1 cellular context compared by ENCODE assay signal in the genomic region with DNA sequence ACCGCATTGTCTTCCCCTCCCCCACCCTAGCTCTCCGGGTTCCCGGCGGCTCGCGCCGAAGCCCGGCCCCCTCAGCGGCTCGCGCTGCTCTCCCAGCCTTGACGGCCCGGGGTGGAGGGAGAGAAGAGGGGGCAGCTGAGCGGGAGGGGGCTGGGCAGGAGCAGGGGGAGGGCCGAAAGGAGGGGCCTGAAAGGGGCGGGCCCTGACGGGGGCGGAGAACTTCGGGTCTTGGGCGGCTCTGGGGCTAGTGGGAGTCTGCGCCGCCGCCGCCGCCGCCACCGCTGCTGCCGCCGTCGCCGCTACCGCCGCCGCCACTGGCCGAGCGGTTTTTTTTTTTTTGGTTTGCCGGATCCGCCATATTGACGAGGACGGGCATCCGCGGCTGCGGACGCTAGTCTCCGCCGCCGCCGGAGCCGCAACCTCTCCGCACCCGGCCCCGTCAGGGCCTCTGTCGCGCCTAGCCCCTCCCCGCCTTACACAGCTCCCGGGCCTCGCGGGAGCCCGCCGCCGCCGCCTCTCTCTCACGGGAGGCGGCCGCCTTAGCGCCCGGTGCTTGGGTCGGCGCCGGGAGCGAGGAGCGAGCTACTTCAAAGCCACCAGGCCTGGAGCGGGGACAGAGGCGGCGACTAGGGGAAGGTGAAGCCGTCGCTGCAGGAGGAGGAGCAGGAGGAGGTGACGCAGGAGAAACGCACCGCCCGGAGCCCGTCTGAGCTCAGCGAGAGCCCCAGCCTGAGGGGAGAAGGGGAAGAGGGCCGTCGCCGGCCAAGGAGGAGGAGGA.
TF ChIP-seq lines count a peak whose summit lies in the region.

A gene with protein sequence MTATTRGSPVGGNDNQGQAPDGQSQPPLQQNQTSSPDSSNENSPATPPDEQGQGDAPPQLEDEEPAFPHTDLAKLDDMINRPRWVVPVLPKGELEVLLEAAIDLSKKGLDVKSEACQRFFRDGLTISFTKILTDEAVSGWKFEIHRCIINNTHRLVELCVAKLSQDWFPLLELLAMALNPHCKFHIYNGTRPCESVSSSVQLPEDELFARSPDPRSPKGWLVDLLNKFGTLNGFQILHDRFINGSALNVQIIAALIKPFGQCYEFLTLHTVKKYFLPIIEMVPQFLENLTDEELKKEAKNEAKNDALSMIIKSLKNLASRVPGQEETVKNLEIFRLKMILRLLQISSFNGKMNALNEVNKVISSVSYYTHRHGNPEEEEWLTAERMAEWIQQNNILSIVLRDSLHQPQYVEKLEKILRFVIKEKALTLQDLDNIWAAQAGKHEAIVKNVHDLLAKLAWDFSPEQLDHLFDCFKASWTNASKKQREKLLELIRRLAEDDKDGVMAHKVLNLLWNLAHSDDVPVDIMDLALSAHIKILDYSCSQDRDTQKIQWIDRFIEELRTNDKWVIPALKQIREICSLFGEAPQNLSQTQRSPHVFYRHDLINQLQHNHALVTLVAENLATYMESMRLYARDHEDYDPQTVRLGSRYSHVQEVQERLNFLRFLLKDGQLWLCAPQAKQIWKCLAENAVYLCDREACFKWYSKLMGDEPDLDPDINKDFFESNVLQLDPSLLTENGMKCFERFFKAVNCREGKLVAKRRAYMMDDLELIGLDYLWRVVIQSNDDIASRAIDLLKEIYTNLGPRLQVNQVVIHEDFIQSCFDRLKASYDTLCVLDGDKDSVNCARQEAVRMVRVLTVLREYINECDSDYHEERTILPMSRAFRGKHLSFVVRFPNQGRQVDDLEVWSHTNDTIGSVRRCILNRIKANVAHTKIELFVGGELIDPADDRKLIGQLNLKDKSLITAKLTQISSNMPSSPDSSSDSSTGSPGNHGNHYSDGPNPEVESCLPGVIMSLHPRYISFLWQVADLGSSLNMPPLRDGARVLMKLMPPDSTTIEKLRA (N-terminal part only) (plus strand): TSS at position 341 of the 778 bp plus-strand sequence. CDS start 38,184 bp downstream, outside the sequence.

TF ChIP-seq in HepG2, 621 proteins besides CTCF, POLR2A, EP300 and RAD21 (continued from another document and continues in another):
- TF ChIP-seq THAP11 (CRISPR knock-in tag; IDR thresholded peaks at IDR 0.05) (no peak), FIP1L1 (IDR thresholded peaks at IDR 0.05; ENCODE audit: borderline replicate concordance, insufficient read depth, low read depth, low read length) (no peak), ZNF570 (CRISPR knock-in tag; IDR thresholded peaks at IDR 0.05; ENCODE audit: borderline replicate concordance) (no peak), STAG1 (CRISPR knock-in tag; IDR thresholded peaks at IDR 0.05) (no peak), ZNF468 (CRISPR knock-in tag; IDR thresholded peaks at IDR 0.05) (no peak), SALL1 (CRISPR knock-in tag; IDR thresholded peaks at IDR 0.05) (no peak), ZEB1 (IDR thresholded peaks at IDR 0.05; ENCODE audit: insufficient replicate concordance, low read depth) (no peak), SNAPC2 (CRISPR knock-in tag; IDR thresholded peaks at IDR 0.05) (no peak), ZNF317 (CRISPR knock-in tag; IDR thresholded peaks at IDR 0.05) (no peak), GABPB1 (CRISPR knock-in tag; IDR thresholded peaks at IDR 0.05) (no peak), ZNF674 (CRISPR knock-in tag; IDR thresholded peaks at IDR 0.05; ENCODE audit: low read depth) (no peak), ARNT2 (CRISPR knock-in tag; IDR thresholded peaks at IDR 0.05; ENCODE audit: low read depth) (no peak), DR1 (CRISPR knock-in tag; IDR thresholded peaks at IDR 0.05) (no peak), AKAP8 (CRISPR knock-in tag; IDR thresholded peaks at IDR 0.05) (no peak), SKI (IDR thresholded peaks at IDR 0.05; ENCODE audit: partially characterized antibody) (peak; percentile 8), ASH2L (IDR thresholded peaks at IDR 0.05; ENCODE audit: insufficient read length, low read depth, low read length) (peak; percentile 40), RNF2 (conservative IDR thresholded peaks at IDR 0.05; ENCODE audit: low read depth) (no peak), NFIC (IDR thresholded peaks at IDR 0.05; ENCODE audit: low read length) (no peak), THYN1 (CRISPR knock-in tag; IDR thresholded peaks at IDR 0.05; ENCODE audit: borderline replicate concordance, low read depth) (no peak), NAIF1 (CRISPR knock-in tag; IDR thresholded peaks at IDR 0.05; ENCODE audit: borderline replicate concordance) (no peak), ZNF615 (CRISPR knock-in tag; IDR thresholded peaks at IDR 0.05; ENCODE audit: borderline replicate concordance) (no peak)
- TF ChIP-seq, protein P1, sequence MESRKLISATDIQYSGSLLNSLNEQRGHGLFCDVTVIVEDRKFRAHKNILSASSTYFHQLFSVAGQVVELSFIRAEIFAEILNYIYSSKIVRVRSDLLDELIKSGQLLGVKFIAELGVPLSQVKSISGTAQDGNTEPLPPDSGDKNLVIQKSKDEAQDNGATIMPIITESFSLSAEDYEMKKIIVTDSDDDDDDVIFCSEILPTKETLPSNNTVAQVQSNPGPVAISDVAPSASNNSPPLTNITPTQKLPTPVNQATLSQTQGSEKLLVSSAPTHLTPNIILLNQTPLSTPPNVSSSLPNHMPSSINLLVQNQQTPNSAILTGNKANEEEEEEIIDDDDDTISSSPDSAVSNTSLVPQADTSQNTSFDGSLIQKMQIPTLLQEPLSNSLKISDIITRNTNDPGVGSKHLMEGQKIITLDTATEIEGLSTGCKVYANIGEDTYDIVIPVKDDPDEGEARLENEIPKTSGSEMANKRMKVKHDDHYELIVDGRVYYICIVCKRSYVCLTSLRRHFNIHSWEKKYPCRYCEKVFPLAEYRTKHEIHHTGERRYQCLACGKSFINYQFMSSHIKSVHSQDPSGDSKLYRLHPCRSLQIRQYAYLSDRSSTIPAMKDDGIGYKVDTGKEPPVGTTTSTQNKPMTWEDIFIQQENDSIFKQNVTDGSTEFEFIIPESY (CRISPR knock-in tag; IDR thresholded peaks at IDR 0.05) = no peak
- TF ChIP-seq, protein P2, sequence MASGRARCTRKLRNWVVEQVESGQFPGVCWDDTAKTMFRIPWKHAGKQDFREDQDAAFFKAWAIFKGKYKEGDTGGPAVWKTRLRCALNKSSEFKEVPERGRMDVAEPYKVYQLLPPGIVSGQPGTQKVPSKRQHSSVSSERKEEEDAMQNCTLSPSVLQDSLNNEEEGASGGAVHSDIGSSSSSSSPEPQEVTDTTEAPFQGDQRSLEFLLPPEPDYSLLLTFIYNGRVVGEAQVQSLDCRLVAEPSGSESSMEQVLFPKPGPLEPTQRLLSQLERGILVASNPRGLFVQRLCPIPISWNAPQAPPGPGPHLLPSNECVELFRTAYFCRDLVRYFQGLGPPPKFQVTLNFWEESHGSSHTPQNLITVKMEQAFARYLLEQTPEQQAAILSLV (CRISPR knock-in tag; IDR thresholded peaks at IDR 0.05; ENCODE audit: borderline replicate concordance) = no peak
- TF ChIP-seq, protein P3, sequence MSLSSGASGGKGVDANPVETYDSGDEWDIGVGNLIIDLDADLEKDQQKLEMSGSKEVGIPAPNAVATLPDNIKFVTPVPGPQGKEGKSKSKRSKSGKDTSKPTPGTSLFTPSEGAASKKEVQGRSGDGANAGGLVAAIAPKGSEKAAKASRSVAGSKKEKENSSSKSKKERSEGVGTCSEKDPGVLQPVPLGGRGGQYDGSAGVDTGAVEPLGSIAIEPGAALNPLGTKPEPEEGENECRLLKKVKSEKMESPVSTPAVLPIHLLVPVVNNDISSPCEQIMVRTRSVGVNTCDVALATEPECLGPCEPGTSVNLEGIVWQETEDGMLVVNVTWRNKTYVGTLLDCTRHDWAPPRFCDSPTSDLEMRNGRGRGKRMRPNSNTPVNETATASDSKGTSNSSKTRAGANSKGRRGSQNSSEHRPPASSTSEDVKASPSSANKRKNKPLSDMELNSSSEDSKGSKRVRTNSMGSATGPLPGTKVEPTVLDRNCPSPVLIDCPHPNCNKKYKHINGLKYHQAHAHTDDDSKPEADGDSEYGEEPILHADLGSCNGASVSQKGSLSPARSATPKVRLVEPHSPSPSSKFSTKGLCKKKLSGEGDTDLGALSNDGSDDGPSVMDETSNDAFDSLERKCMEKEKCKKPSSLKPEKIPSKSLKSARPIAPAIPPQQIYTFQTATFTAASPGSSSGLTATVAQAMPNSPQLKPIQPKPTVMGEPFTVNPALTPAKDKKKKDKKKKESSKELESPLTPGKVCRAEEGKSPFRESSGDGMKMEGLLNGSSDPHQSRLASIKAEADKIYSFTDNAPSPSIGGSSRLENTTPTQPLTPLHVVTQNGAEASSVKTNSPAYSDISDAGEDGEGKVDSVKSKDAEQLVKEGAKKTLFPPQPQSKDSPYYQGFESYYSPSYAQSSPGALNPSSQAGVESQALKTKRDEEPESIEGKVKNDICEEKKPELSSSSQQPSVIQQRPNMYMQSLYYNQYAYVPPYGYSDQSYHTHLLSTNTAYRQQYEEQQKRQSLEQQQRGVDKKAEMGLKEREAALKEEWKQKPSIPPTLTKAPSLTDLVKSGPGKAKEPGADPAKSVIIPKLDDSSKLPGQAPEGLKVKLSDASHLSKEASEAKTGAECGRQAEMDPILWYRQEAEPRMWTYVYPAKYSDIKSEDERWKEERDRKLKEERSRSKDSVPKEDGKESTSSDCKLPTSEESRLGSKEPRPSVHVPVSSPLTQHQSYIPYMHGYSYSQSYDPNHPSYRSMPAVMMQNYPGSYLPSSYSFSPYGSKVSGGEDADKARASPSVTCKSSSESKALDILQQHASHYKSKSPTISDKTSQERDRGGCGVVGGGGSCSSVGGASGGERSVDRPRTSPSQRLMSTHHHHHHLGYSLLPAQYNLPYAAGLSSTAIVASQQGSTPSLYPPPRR (CRISPR knock-in tag; IDR thresholded peaks at IDR 0.05; ENCODE audit: borderline replicate concordance) = no peak
- TF ChIP-seq, protein P4, sequence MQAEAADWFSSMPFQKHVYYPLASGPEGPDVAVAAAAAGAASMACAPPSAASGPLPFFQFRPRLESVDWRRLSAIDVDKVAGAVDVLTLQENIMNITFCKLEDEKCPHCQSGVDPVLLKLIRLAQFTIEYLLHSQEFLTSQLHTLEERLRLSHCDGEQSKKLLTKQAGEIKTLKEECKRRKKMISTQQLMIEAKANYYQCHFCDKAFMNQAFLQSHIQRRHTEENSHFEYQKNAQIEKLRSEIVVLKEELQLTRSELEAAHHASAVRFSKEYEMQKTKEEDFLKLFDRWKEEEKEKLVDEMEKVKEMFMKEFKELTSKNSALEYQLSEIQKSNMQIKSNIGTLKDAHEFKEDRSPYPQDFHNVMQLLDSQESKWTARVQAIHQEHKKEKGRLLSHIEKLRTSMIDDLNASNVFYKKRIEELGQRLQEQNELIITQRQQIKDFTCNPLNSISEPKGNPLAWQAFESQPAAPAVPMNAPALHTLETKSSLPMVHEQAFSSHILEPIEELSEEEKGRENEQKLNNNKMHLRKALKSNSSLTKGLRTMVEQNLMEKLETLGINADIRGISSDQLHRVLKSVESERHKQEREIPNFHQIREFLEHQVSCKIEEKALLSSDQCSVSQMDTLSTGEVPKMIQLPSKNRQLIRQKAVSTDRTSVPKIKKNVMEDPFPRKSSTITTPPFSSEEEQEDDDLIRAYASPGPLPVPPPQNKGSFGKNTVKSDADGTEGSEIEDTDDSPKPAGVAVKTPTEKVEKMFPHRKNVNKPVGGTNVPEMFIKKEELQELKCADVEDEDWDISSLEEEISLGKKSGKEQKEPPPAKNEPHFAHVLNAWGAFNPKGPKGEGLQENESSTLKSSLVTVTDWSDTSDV (CRISPR knock-in tag; IDR thresholded peaks at IDR 0.05) = no peak
- TF ChIP-seq, protein P5, sequence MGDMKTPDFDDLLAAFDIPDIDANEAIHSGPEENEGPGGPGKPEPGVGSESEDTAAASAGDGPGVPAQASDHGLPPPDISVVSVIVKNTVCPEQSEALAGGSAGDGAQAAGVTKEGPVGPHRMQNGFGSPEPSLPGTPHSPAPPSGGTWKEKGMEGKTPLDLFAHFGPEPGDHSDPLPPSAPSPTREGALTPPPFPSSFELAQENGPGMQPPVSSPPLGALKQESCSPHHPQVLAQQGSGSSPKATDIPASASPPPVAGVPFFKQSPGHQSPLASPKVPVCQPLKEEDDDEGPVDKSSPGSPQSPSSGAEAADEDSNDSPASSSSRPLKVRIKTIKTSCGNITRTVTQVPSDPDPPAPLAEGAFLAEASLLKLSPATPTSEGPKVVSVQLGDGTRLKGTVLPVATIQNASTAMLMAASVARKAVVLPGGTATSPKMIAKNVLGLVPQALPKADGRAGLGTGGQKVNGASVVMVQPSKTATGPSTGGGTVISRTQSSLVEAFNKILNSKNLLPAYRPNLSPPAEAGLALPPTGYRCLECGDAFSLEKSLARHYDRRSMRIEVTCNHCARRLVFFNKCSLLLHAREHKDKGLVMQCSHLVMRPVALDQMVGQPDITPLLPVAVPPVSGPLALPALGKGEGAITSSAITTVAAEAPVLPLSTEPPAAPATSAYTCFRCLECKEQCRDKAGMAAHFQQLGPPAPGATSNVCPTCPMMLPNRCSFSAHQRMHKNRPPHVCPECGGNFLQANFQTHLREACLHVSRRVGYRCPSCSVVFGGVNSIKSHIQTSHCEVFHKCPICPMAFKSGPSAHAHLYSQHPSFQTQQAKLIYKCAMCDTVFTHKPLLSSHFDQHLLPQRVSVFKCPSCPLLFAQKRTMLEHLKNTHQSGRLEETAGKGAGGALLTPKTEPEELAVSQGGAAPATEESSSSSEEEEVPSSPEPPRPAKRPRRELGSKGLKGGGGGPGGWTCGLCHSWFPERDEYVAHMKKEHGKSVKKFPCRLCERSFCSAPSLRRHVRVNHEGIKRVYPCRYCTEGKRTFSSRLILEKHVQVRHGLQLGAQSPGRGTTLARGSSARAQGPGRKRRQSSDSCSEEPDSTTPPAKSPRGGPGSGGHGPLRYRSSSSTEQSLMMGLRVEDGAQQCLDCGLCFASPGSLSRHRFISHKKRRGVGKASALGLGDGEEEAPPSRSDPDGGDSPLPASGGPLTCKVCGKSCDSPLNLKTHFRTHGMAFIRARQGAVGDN (CRISPR knock-in tag; IDR thresholded peaks at IDR 0.05) = no peak
- TF ChIP-seq, protein P6, sequence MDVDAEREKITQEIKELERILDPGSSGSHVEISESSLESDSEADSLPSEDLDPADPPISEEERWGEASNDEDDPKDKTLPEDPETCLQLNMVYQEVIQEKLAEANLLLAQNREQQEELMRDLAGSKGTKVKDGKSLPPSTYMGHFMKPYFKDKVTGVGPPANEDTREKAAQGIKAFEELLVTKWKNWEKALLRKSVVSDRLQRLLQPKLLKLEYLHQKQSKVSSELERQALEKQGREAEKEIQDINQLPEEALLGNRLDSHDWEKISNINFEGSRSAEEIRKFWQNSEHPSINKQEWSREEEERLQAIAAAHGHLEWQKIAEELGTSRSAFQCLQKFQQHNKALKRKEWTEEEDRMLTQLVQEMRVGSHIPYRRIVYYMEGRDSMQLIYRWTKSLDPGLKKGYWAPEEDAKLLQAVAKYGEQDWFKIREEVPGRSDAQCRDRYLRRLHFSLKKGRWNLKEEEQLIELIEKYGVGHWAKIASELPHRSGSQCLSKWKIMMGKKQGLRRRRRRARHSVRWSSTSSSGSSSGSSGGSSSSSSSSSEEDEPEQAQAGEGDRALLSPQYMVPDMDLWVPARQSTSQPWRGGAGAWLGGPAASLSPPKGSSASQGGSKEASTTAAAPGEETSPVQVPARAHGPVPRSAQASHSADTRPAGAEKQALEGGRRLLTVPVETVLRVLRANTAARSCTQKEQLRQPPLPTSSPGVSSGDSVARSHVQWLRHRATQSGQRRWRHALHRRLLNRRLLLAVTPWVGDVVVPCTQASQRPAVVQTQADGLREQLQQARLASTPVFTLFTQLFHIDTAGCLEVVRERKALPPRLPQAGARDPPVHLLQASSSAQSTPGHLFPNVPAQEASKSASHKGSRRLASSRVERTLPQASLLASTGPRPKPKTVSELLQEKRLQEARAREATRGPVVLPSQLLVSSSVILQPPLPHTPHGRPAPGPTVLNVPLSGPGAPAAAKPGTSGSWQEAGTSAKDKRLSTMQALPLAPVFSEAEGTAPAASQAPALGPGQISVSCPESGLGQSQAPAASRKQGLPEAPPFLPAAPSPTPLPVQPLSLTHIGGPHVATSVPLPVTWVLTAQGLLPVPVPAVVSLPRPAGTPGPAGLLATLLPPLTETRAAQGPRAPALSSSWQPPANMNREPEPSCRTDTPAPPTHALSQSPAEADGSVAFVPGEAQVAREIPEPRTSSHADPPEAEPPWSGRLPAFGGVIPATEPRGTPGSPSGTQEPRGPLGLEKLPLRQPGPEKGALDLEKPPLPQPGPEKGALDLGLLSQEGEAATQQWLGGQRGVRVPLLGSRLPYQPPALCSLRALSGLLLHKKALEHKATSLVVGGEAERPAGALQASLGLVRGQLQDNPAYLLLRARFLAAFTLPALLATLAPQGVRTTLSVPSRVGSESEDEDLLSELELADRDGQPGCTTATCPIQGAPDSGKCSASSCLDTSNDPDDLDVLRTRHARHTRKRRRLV (CRISPR knock-in tag; IDR thresholded peaks at IDR 0.05) = no peak
